24 cellular contexts compared by ENCODE assay signal in the genomic region with DNA sequence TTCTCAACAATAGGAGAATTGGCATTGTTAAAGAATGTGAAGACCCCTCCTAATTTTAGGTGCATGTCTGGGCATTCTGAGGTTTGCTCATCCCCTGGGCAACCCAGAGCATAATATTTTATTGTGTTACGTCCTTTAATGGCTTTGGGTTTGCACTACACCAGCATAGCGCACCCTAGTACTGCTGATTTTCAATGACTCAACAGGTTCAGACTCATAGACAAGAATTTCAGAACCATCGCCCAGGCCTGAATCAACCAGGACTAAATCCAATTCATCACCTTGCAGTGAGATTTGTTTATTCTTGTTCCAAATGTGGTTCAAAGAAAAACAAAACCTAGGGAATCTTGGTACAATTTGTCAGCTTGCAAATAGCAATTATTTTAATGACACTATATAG.
A peak's percentile ranks its signal among the peaks of the same experiment; 100 is the strongest.
DNase-seq lines count a peak whose midpoint lies in the region; ATAC-seq, FAIRE-seq and TF ChIP-seq lines count a peak whose summit lies in the region.
"Had no signal": no experiment of that assay in that cellular context is flagged by ENCODE, and none has a peak within 500 bp of the region (broad histone marks: within the 10 kb centered on the region; RNA-seq: fewer than 3 reads in every experiment).

No MANE protein-coding gene starts in this region.

- H3K9me3 ChIP-seq in mammary epithelial cell (replicated peaks; ENCODE audit: insufficient read depth, low read length), result no peaks in the 10 kb centered on the region
- no peaks in the 10 kb centered on the region for H3K9me3 ChIP-seq in mesenchymal stem cell (ENCODE audit: control insufficient read depth, low read length)
- H3K9me3 ChIP-seq in Caco-2, result peaks cover 4% of the 10 kb centered on the region; the same call in 1 of the 2 replicates
- H3K9me3 ChIP-seq: spleen, suprapubic skin had no signal

- CTCF ChIA-PET in mammary epithelial cell (lab: Charles Lee; ENCODE audit: low non-redundant PET) (interaction anchor here (0.7 kb wide), 1 partner anchor 315 kb away, joined by 3 read pairs; no protein-coding TSS in a partner anchor), Caco-2 (lab: Charles Lee) (no interaction called here)

- peak overlapping the region; percentile 39 for H3K4me2 ChIP-seq in mammary epithelial cell (ENCODE audit: insufficient read depth, low read depth, low read length)
- no peak overlapping the region for H3K4me2 ChIP-seq in mesenchymal stem cell (ENCODE audit: low read length, poor library complexity, severe bottlenecking)

- FAIRE-seq in D721Med (lab: Jason Lieb, UNC), result no peak
- FAIRE-seq: colon had no signal

- no peak overlapping the region for H3K4me3 Mint-ChIP-seq in activated T-cell treated with anti-CD3 and anti-CD28 coated beads, Interleukin-2, amount 50 U/mL, for 72 hours
- no peak overlapping the region for H3K4me3 Mint-ChIP-seq in Caco-2 (ENCODE audit: unreplicated experiment)
- H3K4me3 Mint-ChIP-seq: activated CD8-positive, alpha-beta T cell treated with anti-CD3 and anti-CD28 coated beads for 36 hours; activated T-cell treated with anti-CD3 and anti-CD28 coated beads, Interleukin-2, amount 50 U/mL, for 4 hours; CD8-positive, alpha-beta memory T cell; neural crest cell; T-helper 2 cell treated with Interferon-gamma antibody and Interleukin-4, amounts not matched to agents 5 μg/mL and 100 μg/mL, for 36 hours had no signal

- H2BK5ac ChIP-seq in mesenchymal stem cell (ENCODE audit: low read depth, low read length, poor library complexity, severe bottlenecking), result no peak overlapping the region

- no peak overlapping the region for H2AFZ ChIP-seq in mammary epithelial cell (ENCODE audit: low read depth, low read length)
- no peak overlapping the region for H2AFZ ChIP-seq in mesenchymal stem cell (ENCODE audit: low read depth, low read length)

- H3K79me1 ChIP-seq in mesenchymal stem cell (replicated peaks; ENCODE audit: low read length, poor library complexity, severe bottlenecking), result no peaks in the 10 kb centered on the region

- H4K20me1 ChIP-seq in mammary epithelial cell (ENCODE audit: insufficient read depth, low read length), result no peaks in the 10 kb centered on the region

- H3K9me3 Mint-ChIP-seq in activated T-cell treated with anti-CD3 and anti-CD28 coated beads, Interleukin-2, amount 50 U/mL, for 72 hours, result no peaks in the 10 kb centered on the region
- peaks cover 18% of the 10 kb centered on the region for H3K9me3 Mint-ChIP-seq in Caco-2 (ENCODE audit: unreplicated experiment)
- H3K9me3 Mint-ChIP-seq: activated CD8-positive, alpha-beta T cell treated with anti-CD3 and anti-CD28 coated beads for 36 hours; activated T-cell treated with anti-CD3 and anti-CD28 coated beads, Interleukin-2, amount 50 U/mL, for 4 hours; CD8-positive, alpha-beta memory T cell; neural crest cell; T-helper 2 cell treated with Interferon-gamma antibody and Interleukin-4, amounts not matched to agents 5 μg/mL and 100 μg/mL, for 36 hours had no signal

- no peak overlapping the region for H3K4ac ChIP-seq in mesenchymal stem cell (ENCODE audit: low read depth in 1 of 2, low read length in 2 of 2)

- in situ Hi-C loops in mammary epithelial cell (cut with MboI; ENCODE audit: low sequenced_read_pairs in 2 of 2), result loop anchor here in 1 of 2 donors (25.0 kb wide), 1 partner anchor 166 kb away; no protein-coding TSS in a partner anchor

- intact Hi-C loops in mammary epithelial cell (cut with micrococcal nuclease) (no loop called here), Caco-2 (cut with micrococcal nuclease; ENCODE audit: unreplicated experiment) (no loop called here)

- DNase-seq in Daoy (ENCODE audit: low read depth) (peak; percentile 25), LHCN-M2 (ENCODE audit: low read depth) (peak; percentile 52), mammary epithelial cell (peak; percentile 84), mesenchymal stem cell (no peak), Caco-2 (no peak), D721Med (ENCODE audit: insufficient read length, low spot score) (no peak)
- DNase-seq in activated CD8-positive, alpha-beta memory T cell treated with anti-CD3 and anti-CD28 coated beads for 24 hours, result no peak
- DNase-seq in activated T-cell treated with anti-CD3 and anti-CD28 coated beads, Interleukin-2, amount 50 U/mL, for 72 hours, result no peak
- DNase-seq: activated CD8-positive, alpha-beta T cell treated with anti-CD3 and anti-CD28 coated beads for 36 hours; activated naive CD4-positive, alpha-beta T cell treated with anti-CD3 and anti-CD28 coated beads, Interleukin-2, amount 50 U/mL, for 16 hours; activated T-cell treated with anti-CD3 and anti-CD28 coated beads, Interleukin-2, amount 50 U/mL, for 4 hours; CD8-positive, alpha-beta memory T cell; DMS79; foreskin melanocyte; GOT3; Kasumi-1; NCI-H1417; NCI-H2171; NCI-H774; spleen had no signal

- ATAC-seq in activated T-cell treated with anti-CD3 and anti-CD28 coated beads, Interleukin-2, amount 50 U/mL, for 72 hours (replicated peaks in 1 of 2), result no peak
- ATAC-seq: activated CD8-positive, alpha-beta T cell treated with anti-CD3 and anti-CD28 coated beads for 36 hours; activated T-cell treated with anti-CD3 and anti-CD28 coated beads, Interleukin-2, amount 50 U/mL, for 4 hours had no signal

- no peaks in the 10 kb centered on the region for H3K79me2 ChIP-seq in mammary epithelial cell (ENCODE audit: insufficient read depth, low read length)

- H3K36me3 Mint-ChIP-seq in activated T-cell treated with anti-CD3 and anti-CD28 coated beads, Interleukin-2, amount 50 U/mL, for 72 hours (ENCODE audit: insufficient read depth in 2 of 2), result no peaks in the 10 kb centered on the region
- no peaks in the 10 kb centered on the region for H3K36me3 Mint-ChIP-seq in Caco-2 (ENCODE audit: insufficient read depth, unreplicated experiment)
- H3K36me3 Mint-ChIP-seq: CD8-positive, alpha-beta memory T cell had no signal

- peaks cover 35% of the 10 kb centered on the region for H3K4me1 ChIP-seq in mammary epithelial cell (ENCODE audit: insufficient read depth, low read length)
- H3K4me1 ChIP-seq in mesenchymal stem cell (ENCODE audit: control insufficient read depth, insufficient read depth, low read depth, low read length), result peaks cover 4% of the 10 kb centered on the region
- H3K4me1 ChIP-seq in Caco-2, result peaks cover 32% of the 10 kb centered on the region

- dilution Hi-C loops in mammary epithelial cell (cut with HindIII; ENCODE audit: low sequenced_read_pairs), result no loop called here

- no peak overlapping the region for H3K14ac ChIP-seq in mesenchymal stem cell (ENCODE audit: low read length in 2 of 2)

- H3K27ac ChIP-seq in mammary epithelial cell (ENCODE audit: insufficient read depth, low read depth, low read length) (peak overlapping the region; percentile 83), mesenchymal stem cell (ENCODE audit: low read length, poor library complexity, severe bottlenecking) (peak overlapping the region; percentile 93)
- H3K27ac ChIP-seq: spleen, suprapubic skin had no signal

- H3K4me1 Mint-ChIP-seq in activated T-cell treated with anti-CD3 and anti-CD28 coated beads, Interleukin-2, amount 50 U/mL, for 72 hours (ENCODE audit: low read depth), result no peaks in the 10 kb centered on the region
- H3K4me1 Mint-ChIP-seq in Caco-2 (ENCODE audit: low read depth, unreplicated experiment), result peaks cover 26% of the 10 kb centered on the region
- H3K4me1 Mint-ChIP-seq: CD8-positive, alpha-beta memory T cell had no signal

- H3K4me3 ChIP-seq in mammary epithelial cell (replicated peaks in 1 of 3; ENCODE audit: insufficient read depth in 1 of 3, low read depth in 2 of 3, low read length in 3 of 3) (no peak overlapping the region), mesenchymal stem cell (ENCODE audit: insufficient read depth in 1 of 2, low read depth in 1 of 2, low read length in 2 of 2) (no peak overlapping the region), Caco-2 (ENCODE audit: low read depth, low read length) (no peak overlapping the region)
- H3K4me3 ChIP-seq: spleen, suprapubic skin had no signal

- H4K8ac ChIP-seq in mesenchymal stem cell (ENCODE audit: low read length), result no peak overlapping the region

- H3K9ac ChIP-seq in mammary epithelial cell (ENCODE audit: insufficient read depth, low read length) (peak overlapping the region; percentile 19), mesenchymal stem cell (ENCODE audit: low read length) (no peak overlapping the region)

- H3K36me3 ChIP-seq in mammary epithelial cell (ENCODE audit: insufficient read depth, low read length) (no peaks in the 10 kb centered on the region), mesenchymal stem cell (ENCODE audit: control insufficient read depth in 1 of 2, insufficient read depth in 2 of 2, low read depth in 1 of 2, low read length in 2 of 2) (no peaks in the 10 kb centered on the region), Caco-2 (ENCODE audit: control insufficient read depth, insufficient read depth, low read length) (no peaks in the 10 kb centered on the region)
- H3K36me3 ChIP-seq: spleen, suprapubic skin had no signal

- no peak overlapping the region for H3K27ac Mint-ChIP-seq in activated T-cell treated with anti-CD3 and anti-CD28 coated beads, Interleukin-2, amount 50 U/mL, for 72 hours
- no peak overlapping the region for H3K27ac Mint-ChIP-seq in Caco-2 (ENCODE audit: unreplicated experiment)
- H3K27ac Mint-ChIP-seq: activated CD8-positive, alpha-beta T cell treated with anti-CD3 and anti-CD28 coated beads for 36 hours; CD8-positive, alpha-beta memory T cell; T-helper 2 cell treated with Interferon-gamma antibody and Interleukin-4, amounts not matched to agents 5 μg/mL and 100 μg/mL, for 36 hours had no signal

- no peak for TF ChIP-seq CTCF in mammary epithelial cell (conservative IDR thresholded peaks at IDR 0.05 in 1 of 2, IDR thresholded peaks at IDR 0.05 in 1 of 2; ENCODE audit: extremely low read depth in 1 of 2, insufficient read depth in 1 of 2, low read depth in 1 of 2, low read length in 2 of 2)
- no peak for TF ChIP-seq CTCF in Caco-2 (IDR thresholded peaks at IDR 0.05; ENCODE audit: insufficient read depth in 1 of 2, low read depth in 1 of 2, low read length in 1 of 2, severe bottlenecking in 1 of 2, unreplicated experiment in 1 of 2)
- no peak for TF ChIP-seq CTCF in D721Med (IDR thresholded peaks at IDR 0.05; ENCODE audit: insufficient read depth, missing control alignments)

- no peaks in the 10 kb centered on the region for H3K27me3 ChIP-seq in mammary epithelial cell (ENCODE audit: insufficient read depth, low read length)
- no peaks in the 10 kb centered on the region for H3K27me3 ChIP-seq in mesenchymal stem cell (ENCODE audit: control insufficient read depth in 1 of 2, insufficient read depth in 1 of 2, low read length in 2 of 2)
- H3K27me3 ChIP-seq in Caco-2 (replicated peaks; ENCODE audit: control insufficient read depth, insufficient read depth, low read length), result no peaks in the 10 kb centered on the region
- H3K27me3 ChIP-seq: spleen, suprapubic skin had no signal

- H4K91ac ChIP-seq in mesenchymal stem cell (ENCODE audit: low read length), result no peak overlapping the region

- no peak overlapping the region for H2BK15ac ChIP-seq in mesenchymal stem cell (ENCODE audit: low read depth, poor library complexity, severe bottlenecking)

- BruUV-seq in mammary epithelial cell (replicated peaks; lab: Mats Ljungman, UMichigan) (no TSS peak), Caco-2 (replicated peaks; lab: Mats Ljungman, UMichigan) (no TSS peak)

- no peak overlapping the region for H3K18ac ChIP-seq in mesenchymal stem cell (ENCODE audit: low read depth in 1 of 2, low read length in 2 of 2)

- no peak overlapping the region for H2AK5ac ChIP-seq in mesenchymal stem cell (ENCODE audit: low read length, severe bottlenecking)

- 0% methylated on average over 3 of the region's 3 CpGs for WGBS in mammary epithelial cell (ENCODE audit: low coverage, missing lambda C conversion rate)
- 79% methylated on average over 2 of the region's 3 CpGs for WGBS in mesenchymal stem cell

- POLR2A ChIA-PET in Caco-2 (lab: Charles Lee), result no interaction called here

- no peak overlapping the region for H2BK120ac ChIP-seq in mesenchymal stem cell (ENCODE audit: low read depth, low read length)

- H3K27me3 Mint-ChIP-seq in activated T-cell treated with anti-CD3 and anti-CD28 coated beads, Interleukin-2, amount 50 U/mL, for 72 hours (ENCODE audit: low read depth), result peaks cover 8% of the 10 kb centered on the region
- no peaks in the 10 kb centered on the region for H3K27me3 Mint-ChIP-seq in Caco-2 (ENCODE audit: insufficient read depth, unreplicated experiment)

- no peak overlapping the region for H3K23ac ChIP-seq in mesenchymal stem cell (ENCODE audit: low read length in 2 of 2)

- H2BK12ac ChIP-seq in mesenchymal stem cell (ENCODE audit: low read length in 2 of 2), result no peak overlapping the region

Comparison
In these comparisons a context has a peak if more than half of its experiments do, and no peak if none do; other contexts are left out.
1. DNase-seq: peak in Daoy (single experiment), LHCN-M2 (single experiment) and mammary epithelial cell (single experiment); none in mesenchymal stem cell (single experiment), activated CD8-positive, alpha-beta memory T cell treated with anti-CD3 and anti-CD28 coated beads for 24 hours (single experiment), activated T-cell treated with anti-CD3 and anti-CD28 coated beads, Interleukin-2, amount 50 U/mL, for 72 hours (0 of 2), Caco-2 (0 of 2) and D721Med (single experiment).